Comparison of ENCODE assay signal across 13 cellular contexts in genomic region chr19:2319551-2319950, GRCh38. TPM values are rescaled to one million over a fixed set of nuclear protein-coding genes. Genes with fewer than 3 reads are reported as not detected.
DNase-seq lines count a peak whose midpoint lies in the region; ATAC-seq and TF ChIP-seq lines count a peak whose summit lies in the region.
"Had no signal": no experiment of that assay in that cellular context is flagged by ENCODE, and none has a peak within 500 bp of the region (broad histone marks: within the 10 kb centered on the region; RNA-seq: fewer than 3 reads in every experiment).

No MANE protein-coding gene starts in this region.

- peaks cover 0 to 10% (median 8%) of the 10 kb centered on the region in 11 experiments; a peak in 17 of 22 replicates for H3K9me3 ChIP-seq in BLaER1 treated with 17β-estradiol and CSF1 and Interleukin-3, amounts not matched to agents 10 nM and 100 nM (replicated peaks in 1 of 11)
- H3K9me3 ChIP-seq in OCI-LY1 (ENCODE audit: low read length): peaks cover 10% of the 10 kb centered on the region

- no peaks in the 10 kb centered on the region for H3K9me2 ChIP-seq in OCI-LY1 (ENCODE audit: low read depth, low read length)

- no peak for TF ChIP-seq CTCF in OCI-LY1 (IDR thresholded peaks at IDR 0.05; ENCODE audit: low read length)

- no peak overlapping the region for H2AFZ ChIP-seq in OCI-LY1 (ENCODE audit: low read length)
- H2AFZ ChIP-seq: GM23338 had no signal

- no peak overlapping the region; a peak in 1 of 20 replicates for H3K4me3 ChIP-seq in BLaER1 treated with 17β-estradiol and CSF1 and Interleukin-3, amounts not matched to agents 10 nM and 100 nM
- no peak overlapping the region for H3K4me3 ChIP-seq in OCI-LY1 (ENCODE audit: low read depth, low read length, poor library complexity, severe bottlenecking)
- H3K4me3 ChIP-seq: GM23338 had no signal

- no peaks in the 10 kb centered on the region for H3K79me2 ChIP-seq in OCI-LY1 (ENCODE audit: insufficient read depth, low read length)

- H3K36me3 Mint-ChIP-seq in naive B cell: peaks cover 0 to 5% of the 10 kb centered on the region in 2 donors
- H3K36me3 Mint-ChIP-seq in stimulated activated naive B cell treated with anti-CD40 and anti-IgM and Interleukin-4, amounts not matched to agents 10 μg/mL and 1 μg/mL and 100 μg/mL, for 72 hours: peaks cover 17 to 21% of the 10 kb centered on the region in 2 donors

- peak overlapping the region; percentile 71 to 95 (median 85) for H3K4me2 ChIP-seq in BLaER1 treated with 17β-estradiol and CSF1 and Interleukin-3, amounts not matched to agents 10 nM and 100 nM
- H3K4me2 ChIP-seq in OCI-LY1 (ENCODE audit: low read length): no peak overlapping the region
- H3K4me2 ChIP-seq: GM23338 had no signal

- ATAC-seq in naive B cell (ENCODE audit: low read depth in 2 of 2) (no peak), HG02571 (IDR thresholded peaks at IDR 0.05; ENCODE audit: unreplicated experiment) (no peak)
- ATAC-seq in stimulated activated naive B cell treated with anti-CD40 and anti-IgM and Interleukin-4, amounts not matched to agents 10 μg/mL and 1 μg/mL and 100 μg/mL, for 72 hours (replicated peaks): no peak
- ATAC-seq: GM23338 had no signal

- peaks cover 0 to 10% (median 0%) of the 10 kb centered on the region in 11 experiments; a peak in 5 of 22 replicates for H3K27me3 ChIP-seq in BLaER1 treated with 17β-estradiol and CSF1 and Interleukin-3, amounts not matched to agents 10 nM and 100 nM
- H3K27me3 ChIP-seq in OCI-LY1 (ENCODE audit: insufficient read depth, low read length): peaks cover 10% of the 10 kb centered on the region; the same call in 1 of the 2 replicates
- H3K27me3 ChIP-seq: BE2C had no signal

- DNase-seq in naive B cell (no peak), DMS79 (lab: John Stamatoyannopoulos, UW) (no peak), DMS153 (lab: John Stamatoyannopoulos, UW) (no peak)
- DNase-seq in stimulated activated naive B cell treated with anti-CD40 and anti-IgM and Interleukin-4, amounts not matched to agents 10 μg/mL and 1 μg/mL and 100 μg/mL, for 72 hours: no peak
- DNase-seq: BE2C; CD4-positive, alpha-beta memory T cell; DND-41; HCEC 1CT had no signal

- H3K4me3 Mint-ChIP-seq in naive B cell: peak overlapping the region in 4 of 8 donors; percentile 45 to 65 (median 46)
- no peak overlapping the region for H3K4me3 Mint-ChIP-seq in stimulated activated naive B cell treated with anti-CD40 and anti-IgM and Interleukin-4, amounts not matched to agents 10 μg/mL and 1 μg/mL and 100 μg/mL, for 72 hours
- H3K4me3 Mint-ChIP-seq: CD14-positive monocyte; CD4-positive, alpha-beta memory T cell; GM23338 had no signal

- H4K20me1 ChIP-seq in BLaER1 treated with 17β-estradiol and CSF1 and Interleukin-3, amounts not matched to agents 10 nM and 100 nM: peaks cover 6 to 76% (median 47%) of the 10 kb centered on the region in 11 experiments; a peak in 20 of 22 replicates
- H4K20me1 ChIP-seq in OCI-LY1 (ENCODE audit: insufficient read depth, low read length): no peaks in the 10 kb centered on the region

- peak overlapping the region in 6 of 11 experiments; percentile 7 to 56 (median 26); a peak in 8 of 22 replicates for H3K9ac ChIP-seq in BLaER1 treated with 17β-estradiol and CSF1 and Interleukin-3, amounts not matched to agents 10 nM and 100 nM
- H3K9ac ChIP-seq in OCI-LY1 (ENCODE audit: low read length): no peak overlapping the region

- H3K4me1 ChIP-seq in BLaER1 treated with 17β-estradiol and CSF1 and Interleukin-3, amounts not matched to agents 10 nM and 100 nM: peaks cover 56 to 95% (median 89%) of the 10 kb centered on the region in 10 experiments
- H3K4me1 ChIP-seq in OCI-LY1 (ENCODE audit: insufficient read depth, low read length, severe bottlenecking): peaks cover 43% of the 10 kb centered on the region

- no peaks in the 10 kb centered on the region for H3F3A ChIP-seq in OCI-LY1 (ENCODE audit: insufficient read depth, low read length)

- peak overlapping the region in 4 of 6 donors; percentile 21 to 94 (median 74) for H3K27ac Mint-ChIP-seq in naive B cell
- peak overlapping the region; percentile 20 for H3K27ac Mint-ChIP-seq in stimulated activated naive B cell treated with anti-CD40 and anti-IgM and Interleukin-4, amounts not matched to agents 10 μg/mL and 1 μg/mL and 100 μg/mL, for 72 hours
- H3K27ac Mint-ChIP-seq: CD14-positive monocyte; CD4-positive, alpha-beta memory T cell; GM23338 had no signal

- H3K27ac ChIP-seq in BLaER1 treated with 17β-estradiol and CSF1 and Interleukin-3, amounts not matched to agents 10 nM and 100 nM: peak overlapping the region in 3 of 11 experiments; percentile 4 to 57 (median 48); a peak in 3 of 22 replicates
- peak overlapping the region; percentile 50 for H3K27ac ChIP-seq in OCI-LY1 (ENCODE audit: low read depth, low read length, poor library complexity, severe bottlenecking)

- peaks cover 20 to 35% (median 30%) of the 10 kb centered on the region in 11 experiments; a peak in 21 of 22 replicates for H3K36me3 ChIP-seq in BLaER1 treated with 17β-estradiol and CSF1 and Interleukin-3, amounts not matched to agents 10 nM and 100 nM
- peaks cover 40% of the 10 kb centered on the region for H3K36me3 ChIP-seq in OCI-LY1 (ENCODE audit: insufficient read depth, low read length)

- no peaks in the 10 kb centered on the region for H3K27me3 Mint-ChIP-seq in naive B cell
- no peaks in the 10 kb centered on the region for H3K27me3 Mint-ChIP-seq in stimulated activated naive B cell treated with anti-CD40 and anti-IgM and Interleukin-4, amounts not matched to agents 10 μg/mL and 1 μg/mL and 100 μg/mL, for 72 hours

- H3K4me1 Mint-ChIP-seq in naive B cell: peaks cover 36 to 68% (median 62%) of the 10 kb centered on the region in 3 donors
- peaks cover 41 to 58% of the 10 kb centered on the region in 2 donors for H3K4me1 Mint-ChIP-seq in stimulated activated naive B cell treated with anti-CD40 and anti-IgM and Interleukin-4, amounts not matched to agents 10 μg/mL and 1 μg/mL and 100 μg/mL, for 72 hours
- H3K4me1 Mint-ChIP-seq: GM23338 had no signal

- peaks cover 0 to 15% (median 9%) of the 10 kb centered on the region in 7 donors for H3K9me3 Mint-ChIP-seq in naive B cell
- H3K9me3 Mint-ChIP-seq in stimulated activated naive B cell treated with anti-CD40 and anti-IgM and Interleukin-4, amounts not matched to agents 10 μg/mL and 1 μg/mL and 100 μg/mL, for 72 hours: peaks cover 7% of the 10 kb centered on the region in 2 donors

RNA-seq across cellular contexts. Expression of gene LSM7, which starts 8.8 kb away (rescaled TPM):
- 100 to 1,000 TPM; 275 to 337 (median 314) TPM for polyA plus RNA-seq in naive B cell (ENCODE audit: low read depth in 6 of 6)

RNA-seq across cellular contexts. Expression of gene SPPL2B, which starts 8.9 kb away (rescaled TPM):
- 10 to 100 TPM; 13.0 to 38.0 (median 18.7) TPM for polyA plus RNA-seq in naive B cell (ENCODE audit: low read depth in 6 of 6)

RNA-seq across cellular contexts. Expression of gene LINGO3, which starts 11.6 kb away (rescaled TPM):
- 10 to 100 TPM in 5 of 6 donors, 1 to 10 TPM in 1; 6.4 to 45.0 (median 15.4) TPM for polyA plus RNA-seq in naive B cell (ENCODE audit: low read depth in 6 of 6)

RNA-seq across cellular contexts. Expression of gene PEAK3, which starts 37.6 kb away (rescaled TPM):
- 1 to 10 TPM in 1 of 6 donors, under 1 TPM in 4, not detected in 1; 0.30 to 1.0 (median 0.49) TPM for polyA plus RNA-seq in naive B cell (ENCODE audit: low read depth in 6 of 6)
- polyA plus RNA-seq: GM23338 had no signal

RNA-seq across cellular contexts. Expression of gene TMPRSS9, which starts 40.5 kb away (rescaled TPM):
- not detected for polyA plus RNA-seq in naive B cell (ENCODE audit: low read depth in 6 of 6)
- polyA plus RNA-seq: CD4-positive, alpha-beta memory T cell had no signal
